1 cellular context compared by ENCODE assay signal in genomic region chr13:70310720-70311119, GRCh38.
TF ChIP-seq lines count a peak whose summit lies in the region.

No MANE protein-coding gene starts in this region.

TF ChIP-seq in WTC11, 78 proteins besides CTCF, POLR2A, EP300 and RAD21 (continued from another document):
- TF ChIP-seq PRDM15 (CRISPR knock-in tag; IDR thresholded peaks at IDR 0.05), result no peak
- no peak for TF ChIP-seq ZNF396 (CRISPR knock-in tag; IDR thresholded peaks at IDR 0.05; ENCODE audit: borderline replicate concordance)
- TF ChIP-seq ZNF425 (CRISPR knock-in tag; conservative IDR thresholded peaks at IDR 0.05), result no peak
TF ChIP-seq in WTC11: peak in this region for 0.
